Comparison of ENCODE assay signal across 8 cellular contexts in genomic region chr22:31451709-31452571, GRCh38. TPM values are rescaled to one million over a fixed set of nuclear protein-coding genes. Genes with fewer than 3 reads are reported as not detected.
DNase-seq lines count a peak whose midpoint lies in the region; ATAC-seq, FAIRE-seq and TF ChIP-seq lines count a peak whose summit lies in the region.

No MANE protein-coding gene starts in this region.

- H3K27ac ChIP-seq in spleen: no peak overlapping the region

- TF ChIP-seq CTCF in fibroblast of mammary gland (conservative IDR thresholded peaks at IDR 0.05; ENCODE audit: control insufficient read depth, insufficient read depth, low read depth, low read length) (peak; percentile 62), spleen (IDR thresholded peaks at IDR 0.05 in 8 of 11, conservative IDR thresholded peaks at IDR 0.05 in 3 of 11) (peak in 8 of 11 experiments; percentile 15 to 54 (median 31))

- H3K4me1 ChIP-seq in spleen: peaks cover 0 to 6% (median 0%) of the 10 kb centered on the region in 6 donors

- TF ChIP-seq POLR2A in H54 (IDR thresholded peaks at IDR 0.05; ENCODE audit: low read depth, low read length) (no peak), spleen (IDR thresholded peaks at IDR 0.05) (no peak)

- H3K9me3 ChIP-seq in spleen: no peaks in the 10 kb centered on the region

- FAIRE-seq in H54 (lab: Jason Lieb, UNC): no peak

- intact Hi-C loops in spleen (cut with DNase I; ENCODE audit: low total_unique reads): no loop called here

- 70 to 88% (median 82%) methylated on average over 5 of the region's 5 CpGs for WGBS in spleen, 5 donors

- peak; percentile 91 for ATAC-seq in SK-N-SH treated with all-trans-retinoic acid at 6 μM for 48 hours
- ATAC-seq in HG02852 (IDR thresholded peaks at IDR 0.05; ENCODE audit: unreplicated experiment): no peak

- peak; percentile 43 for DNase-seq in NCI-H2171 treated with DMSO at 0.1 percent for 48 hours (lab: John Stamatoyannopoulos, UW)
- DNase-seq in NCI-H2171 (lab: John Stamatoyannopoulos, UW): no peak
- DNase-seq in H54 (ENCODE audit: insufficient read length, low spot score): peak; percentile 17
- peak; percentile 67 for DNase-seq in fibroblast of mammary gland (ENCODE audit: low read depth)
- no peak for DNase-seq in spleen
- no peak for DNase-seq in stimulated activated naive CD4-positive, alpha-beta T cell treated with Interleukin-2 at 50 U/mL for 16 hours (lab: John Stamatoyannopoulos, UW)

- H3K27me3 ChIP-seq in spleen (replicated peaks in 1 of 7): no peaks in the 10 kb centered on the region

- H3K36me3 ChIP-seq in spleen: peaks cover 2 to 90% (median 60%) of the 10 kb centered on the region in 6 donors

- H3K4me3 ChIP-seq in fibroblast of mammary gland (ENCODE audit: control insufficient read depth, low read depth, low read length) (no peak overlapping the region), spleen (no peak overlapping the region)

TF ChIP-seq in SK-N-SH treated with all-trans-retinoic acid at 6 μM for 48 hours, 23 proteins besides CTCF, POLR2A, EP300 and RAD21:
- TF ChIP-seq ISL1 (CRISPR knock-in tag; IDR thresholded peaks at IDR 0.05): peak; percentile 47
- no peak for TF ChIP-seq OSR1 (CRISPR knock-in tag; IDR thresholded peaks at IDR 0.05)

RNA-seq across cellular contexts. Expression of gene EIF4ENIF1, which starts 37.7 kb away (rescaled TPM):
- total RNA-seq in spleen: 10 to 100 TPM; 15.8 to 39.4 (median 36.8) TPM
- polyA plus RNA-seq in spleen: 10 to 100 TPM in 1 of 3 donors, 1 to 10 TPM in 2; 7.3 to 12.7 (median 8.0) TPM

RNA-seq across cellular contexts. Expression of gene SFI1, which starts 44.4 kb away (rescaled TPM):
- total RNA-seq in spleen: 100 to 1,000 TPM in 4 of 7 donors, 10 to 100 TPM in 3; 78.2 to 110 (median 106) TPM
- 10 to 100 TPM; 36.7 to 71.6 (median 68.4) TPM for polyA plus RNA-seq in spleen

RNA-seq across cellular contexts. Expression of gene DRG1, which starts 52.5 kb away (rescaled TPM):
- total RNA-seq in spleen: 10 to 100 TPM; 33.4 to 48.6 (median 41.7) TPM
- polyA plus RNA-seq in spleen: 10 to 100 TPM; 33.8 to 40.6 (median 35.3) TPM

Comparison
In these comparisons a context has a peak if more than half of its experiments do, and no peak if none do; other contexts are left out.
1. DNase-seq: peak in NCI-H2171 treated with DMSO at 0.1 percent for 48 hours (single experiment), H54 (single experiment) and fibroblast of mammary gland (single experiment); none in NCI-H2171 (single experiment), spleen (single experiment) and stimulated activated naive CD4-positive, alpha-beta T cell treated with Interleukin-2 at 50 U/mL for 16 hours (single experiment).